Comparison of ENCODE assay signal across 8 cellular contexts in the genomic region with DNA sequence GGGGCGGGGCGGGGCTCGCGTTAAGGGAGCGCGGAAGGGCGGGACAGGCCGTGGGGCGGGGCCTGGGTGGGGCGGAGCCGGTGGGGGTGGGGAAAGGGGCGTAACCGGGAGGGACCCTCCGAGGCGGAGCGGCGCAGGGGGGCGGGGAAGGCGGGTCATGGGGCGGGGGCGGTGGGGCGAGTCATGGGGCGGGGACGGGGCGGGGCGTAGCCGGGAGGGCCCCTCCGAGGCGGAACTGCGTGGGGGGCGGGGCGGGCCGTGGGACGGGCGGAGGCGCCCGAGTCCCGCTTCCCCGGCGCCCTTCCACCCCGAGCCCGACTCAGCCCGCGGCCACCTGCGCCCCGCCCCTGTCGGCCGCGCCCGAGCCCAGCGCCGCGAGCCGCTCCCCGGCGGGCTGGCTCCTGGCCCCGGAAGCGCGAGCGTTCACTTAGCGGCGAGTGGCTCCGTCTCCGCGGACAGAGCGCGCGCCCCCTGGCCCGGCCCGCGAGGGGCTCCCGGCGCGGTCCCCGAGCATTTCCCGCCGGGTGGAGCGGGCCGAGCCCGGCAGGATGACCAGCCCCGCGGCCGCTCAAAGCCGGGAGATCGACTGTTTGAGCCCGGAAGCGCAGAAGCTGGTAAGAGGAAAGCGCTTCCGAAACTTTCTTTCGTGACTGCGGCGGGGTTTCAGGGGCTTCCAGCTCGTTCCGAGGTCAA.
DNase-seq lines count a peak whose midpoint lies in the region; ATAC-seq lines count a peak whose summit lies in the region.

No MANE protein-coding gene starts in this region.

- H3K27me3 ChIP-seq in layer of hippocampus (ENCODE audit: control insufficient read depth, insufficient read depth, low read length), result no peaks in the 10 kb centered on the region

- peak; percentile 88 for DNase-seq in 8988T
- peak; percentile 87 for DNase-seq in NCI-H2227 treated with DMSO at 0.1 percent for 48 hours (lab: John Stamatoyannopoulos, UW)
- DNase-seq in cerebellar cortex (ENCODE audit: low spot score), result peak; percentile 59
- peak; percentile 92 for DNase-seq in stimulated activated CD4-positive, alpha-beta T cell treated with anti-CD3 and anti-CD28 coated beads, Interleukin-2, amount 100 ng/mL, for 4 hours (ENCODE audit: low read depth)

- peak overlapping the region; percentile 77 for H3K27ac ChIP-seq in layer of hippocampus (ENCODE audit: low read depth, low read length)

- ATAC-seq in GM18511 (IDR thresholded peaks at IDR 0.05; ENCODE audit: unreplicated experiment), result peak; percentile 57
- peak; percentile 50 for ATAC-seq in HG03039 (IDR thresholded peaks at IDR 0.05; ENCODE audit: unreplicated experiment)
- ATAC-seq in activated CD4-positive, CD25-positive, alpha-beta regulatory T cell treated with anti-CD3 and anti-CD28 coated beads, Interleukin-2, amount 50 U/mL, for 24 hours, result peak; percentile 64 to 65

Comparison
In these comparisons a context has a peak if more than half of its experiments do, and no peak if none do; other contexts are left out.
1. Peak in every context shown above with its lines: DNase-seq, ATAC-seq and H3K27ac ChIP-seq.